Comparison of ENCODE assay signal across 2 cellular contexts in genomic region chr16:69406780-69407331, GRCh38.
TF ChIP-seq lines count a peak whose summit lies in the region.

No MANE protein-coding gene starts in this region.

TF ChIP-seq in HepG2, 621 proteins besides CTCF, POLR2A, EP300 and RAD21 (continues in another document):
- TF ChIP-seq NFYC (CRISPR knock-in tag; IDR thresholded peaks at IDR 0.05), result peak; percentile 86
- no peak for TF ChIP-seq E2F1 (CRISPR knock-in tag; IDR thresholded peaks at IDR 0.05)
- 0 out of 2 replicates have a peak, but pooled peaks have one; percentile 19 for TF ChIP-seq PBX2 (CRISPR knock-in tag; IDR thresholded peaks at IDR 0.05)
- TF ChIP-seq NFYB (CRISPR knock-in tag; IDR thresholded peaks at IDR 0.05), result peak; percentile 78
- TF ChIP-seq SOX5 (CRISPR knock-in tag; IDR thresholded peaks at IDR 0.05; ENCODE audit: borderline replicate concordance), result 0 out of 2 replicates have a peak, but pooled peaks have one; percentile 11
- TF ChIP-seq RBM39 (IDR thresholded peaks at IDR 0.05; ENCODE audit: low read depth, low read length, poor library complexity, severe bottlenecking), result no peak
- no peak for TF ChIP-seq TOPORS (CRISPR knock-in tag; IDR thresholded peaks at IDR 0.05)
- no peak for TF ChIP-seq MLXIP (CRISPR knock-in tag; IDR thresholded peaks at IDR 0.05; ENCODE audit: borderline replicate concordance)
- 0 out of 2 replicates have a peak, but pooled peaks have one; percentile 9 for TF ChIP-seq ZNF460 (CRISPR knock-in tag; IDR thresholded peaks at IDR 0.05; ENCODE audit: borderline replicate concordance)
- no peak for TF ChIP-seq ZNF784 (CRISPR knock-in tag; IDR thresholded peaks at IDR 0.05; ENCODE audit: borderline replicate concordance)
- TF ChIP-seq ZNF260 (CRISPR knock-in tag; IDR thresholded peaks at IDR 0.05; ENCODE audit: borderline replicate concordance, low read depth), result no peak
- no peak for TF ChIP-seq KAT8 (CRISPR knock-in tag; IDR thresholded peaks at IDR 0.05)
- no peak for TF ChIP-seq ZNF841 (CRISPR knock-in tag; IDR thresholded peaks at IDR 0.05; ENCODE audit: borderline replicate concordance)
- no peak for TF ChIP-seq ZBTB3 (CRISPR knock-in tag; IDR thresholded peaks at IDR 0.05; ENCODE audit: borderline replicate concordance, low read depth)
- TF ChIP-seq DMTF1 (CRISPR knock-in tag; IDR thresholded peaks at IDR 0.05), result no peak

TF ChIP-seq in WTC11, 78 proteins besides CTCF, POLR2A, EP300 and RAD21:
- no peak for TF ChIP-seq FOXP4 (CRISPR knock-in tag; IDR thresholded peaks at IDR 0.05)
- TF ChIP-seq TP53 (CRISPR knock-in tag; IDR thresholded peaks at IDR 0.05), result no peak
- no peak for TF ChIP-seq MLX (CRISPR knock-in tag; IDR thresholded peaks at IDR 0.05)
- TF ChIP-seq EMX1 (CRISPR knock-in tag; IDR thresholded peaks at IDR 0.05), result no peak
- peak; percentile 90 for TF ChIP-seq USF2 (CRISPR knock-in tag; IDR thresholded peaks at IDR 0.05)
- TF ChIP-seq ETV6 (CRISPR knock-in tag; IDR thresholded peaks at IDR 0.05), result no peak
- TF ChIP-seq MYBL2 (CRISPR knock-in tag; IDR thresholded peaks at IDR 0.05), result no peak
- no peak for TF ChIP-seq ZNF423 (CRISPR knock-in tag; IDR thresholded peaks at IDR 0.05)
- no peak for TF ChIP-seq MXD4 (CRISPR knock-in tag; IDR thresholded peaks at IDR 0.05; ENCODE audit: borderline replicate concordance)
- no peak for TF ChIP-seq CDX4 (CRISPR knock-in tag; IDR thresholded peaks at IDR 0.05; ENCODE audit: borderline replicate concordance)
- no peak for TF ChIP-seq ZNF219 (CRISPR knock-in tag; IDR thresholded peaks at IDR 0.05; ENCODE audit: borderline replicate concordance)
- peak; percentile 86 for TF ChIP-seq USF1 (CRISPR knock-in tag; IDR thresholded peaks at IDR 0.05)
- TF ChIP-seq ZNF425 (CRISPR knock-in tag; conservative IDR thresholded peaks at IDR 0.05), result no peak
- TF ChIP-seq NFYB (CRISPR knock-in tag; conservative IDR thresholded peaks at IDR 0.05; ENCODE audit: low read depth), result peak; percentile 52; the same call in 1 of the 2 replicates
- no peak for TF ChIP-seq ATF1 (CRISPR knock-in tag; IDR thresholded peaks at IDR 0.05)
- TF ChIP-seq ZNF138 (CRISPR knock-in tag; conservative IDR thresholded peaks at IDR 0.05), result no peak
- no peak for TF ChIP-seq AFF4 (CRISPR knock-in tag; IDR thresholded peaks at IDR 0.05; ENCODE audit: borderline replicate concordance)
- TF ChIP-seq FOXK1 (CRISPR knock-in tag; IDR thresholded peaks at IDR 0.05), result no peak
- no peak for TF ChIP-seq GTF2I (CRISPR knock-in tag; conservative IDR thresholded peaks at IDR 0.05)
- no peak for TF ChIP-seq FOXP1 (CRISPR knock-in tag; IDR thresholded peaks at IDR 0.05; ENCODE audit: borderline replicate concordance)
- no peak for TF ChIP-seq KAT7 (CRISPR knock-in tag; IDR thresholded peaks at IDR 0.05; ENCODE audit: borderline replicate concordance)
- no peak for TF ChIP-seq ERG (CRISPR knock-in tag; IDR thresholded peaks at IDR 0.05)
- TF ChIP-seq ATF6 (CRISPR knock-in tag; IDR thresholded peaks at IDR 0.05), result no peak
